In the genomic region with DNA sequence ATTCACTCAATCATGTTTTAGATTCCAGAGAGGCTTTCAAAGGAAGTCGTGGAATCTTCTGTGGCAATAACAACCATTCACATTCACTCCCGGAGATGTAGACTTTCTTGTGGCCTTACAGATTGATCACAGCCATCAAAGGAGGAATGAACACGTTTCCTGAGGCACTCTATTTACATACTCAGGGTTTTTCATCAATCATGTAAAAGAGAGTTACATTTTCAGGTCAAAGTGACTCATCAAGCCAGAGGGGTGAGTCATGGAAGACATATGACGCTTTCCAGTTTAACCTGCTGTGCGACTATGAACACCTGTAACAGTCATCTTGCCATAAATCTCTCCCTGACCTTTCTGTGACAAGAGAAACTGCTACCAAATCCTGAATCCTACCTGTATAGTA, we compare ENCODE assay signal across 8 cellular contexts. TPM values are rescaled to one million over a fixed set of nuclear protein-coding genes. Genes with fewer than 3 reads are reported as not detected.
A peak's percentile ranks its signal among the peaks of the same experiment; 100 is the strongest.
DNase-seq lines count a peak whose midpoint lies in the region; ATAC-seq lines count a peak whose summit lies in the region.

No MANE protein-coding gene starts in this region.

- H3K27me3 ChIP-seq in mesenchymal stem cell (ENCODE audit: control insufficient read depth in 1 of 2, insufficient read depth in 1 of 2, low read length in 2 of 2) = no peaks in the 10 kb centered on the region

- no peaks in the 10 kb centered on the region for H3K4me1 ChIP-seq in mesenchymal stem cell (ENCODE audit: control insufficient read depth, insufficient read depth, low read depth, low read length)

- H2BK120ac ChIP-seq in mesenchymal stem cell (ENCODE audit: low read depth, low read length) = no peak overlapping the region

- peak overlapping the region; percentile 52 for H3K27ac ChIP-seq in mesenchymal stem cell (ENCODE audit: low read length, poor library complexity, severe bottlenecking)

- H2BK12ac ChIP-seq in mesenchymal stem cell (ENCODE audit: low read length in 2 of 2) = no peak overlapping the region

- peak; percentile 81 for ATAC-seq in GM19395 (IDR thresholded peaks at IDR 0.05; ENCODE audit: unreplicated experiment)
- no peak for ATAC-seq in HG03025 (IDR thresholded peaks at IDR 0.05; ENCODE audit: low FRiP score, unreplicated experiment)

- no peak overlapping the region for H3K4me2 ChIP-seq in mesenchymal stem cell (ENCODE audit: low read length, poor library complexity, severe bottlenecking)

- H3K14ac ChIP-seq in mesenchymal stem cell (ENCODE audit: low read length in 2 of 2) = no peak overlapping the region

- no peaks in the 10 kb centered on the region for H3K79me1 ChIP-seq in mesenchymal stem cell (replicated peaks; ENCODE audit: low read length, poor library complexity, severe bottlenecking)

- H2BK5ac ChIP-seq in mesenchymal stem cell (ENCODE audit: low read depth, low read length, poor library complexity, severe bottlenecking) = no peak overlapping the region

- H3K23ac ChIP-seq in mesenchymal stem cell (ENCODE audit: low read length in 2 of 2) = no peak overlapping the region

- no peak overlapping the region for H2AK5ac ChIP-seq in mesenchymal stem cell (ENCODE audit: low read length, severe bottlenecking)

- whole genome bisulfite sequencing in mesenchymal stem cell = 2% methylated on average over 2 of the region's 5 CpGs

- H3K18ac ChIP-seq in mesenchymal stem cell (ENCODE audit: low read depth in 1 of 2, low read length in 2 of 2) = no peak overlapping the region

- H3K4me3 ChIP-seq in mesenchymal stem cell (ENCODE audit: insufficient read depth in 1 of 2, low read depth in 1 of 2, low read length in 2 of 2) = no peak overlapping the region

- no peaks in the 10 kb centered on the region for H3K9me3 ChIP-seq in mesenchymal stem cell (ENCODE audit: control insufficient read depth, low read length)

- no peak overlapping the region for H2AFZ ChIP-seq in mesenchymal stem cell (ENCODE audit: low read depth, low read length)

- H4K8ac ChIP-seq in mesenchymal stem cell (ENCODE audit: low read length) = no peak overlapping the region

- no peaks in the 10 kb centered on the region for H3K36me3 ChIP-seq in mesenchymal stem cell (ENCODE audit: control insufficient read depth in 1 of 2, insufficient read depth in 2 of 2, low read depth in 1 of 2, low read length in 2 of 2)

- in situ Hi-C loops in ACHN (cut with HindIII; ENCODE audit: low pct_ligation_motif_present, low pct_unique_long_range_greater_than_20kb, low sequenced_read_pairs) = no loop called here

- no peak overlapping the region for H2BK15ac ChIP-seq in mesenchymal stem cell (ENCODE audit: low read depth, poor library complexity, severe bottlenecking)

- H3K4ac ChIP-seq in mesenchymal stem cell (ENCODE audit: low read depth in 1 of 2, low read length in 2 of 2) = no peak overlapping the region

- H3K9ac ChIP-seq in mesenchymal stem cell (ENCODE audit: low read length) = no peak overlapping the region

- no peak overlapping the region for H4K91ac ChIP-seq in mesenchymal stem cell (ENCODE audit: low read length)

- peak; percentile 34 for DNase-seq in ACHN
- peak; percentile 86 for DNase-seq in HT1080 (ENCODE audit: low read depth)
- DNase-seq in activated T-cell treated with anti-CD3 and anti-CD28 coated beads, Interleukin-2, amount 50 U/mL, for 48 hours = peak; percentile 24 to 49
- DNase-seq in mesenchymal stem cell = peak; percentile 62
- DNase-seq in NCI-H82 treated with DMSO at 0.1 percent for 48 hours (lab: John Stamatoyannopoulos, UW; ENCODE audit: unreplicated experiment) = no peak
- no peak for DNase-seq in DMS 273 (lab: John Stamatoyannopoulos, UW; ENCODE audit: unreplicated experiment)

RNA-seq across cellular contexts. Expression of gene RAD23B, which starts 39.3 kb away (rescaled TPM):
- 96.8 and 138 TPM in 2 replicates for total RNA-seq in HT1080 (2014; rRNA removed; shearing (Covaris generic))
- 127 and 145 TPM in 2 replicates for polyA plus RNA-seq in HT1080 (2015; cell fraction: cytosol; rRNA removed)
- 77.1 and 82.2 TPM in 2 replicates for polyA plus RNA-seq in HT1080 (2015; cell fraction: nucleus; rRNA removed)
- polyA plus RNA-seq in mesenchymal stem cell (2013, experiment 1 of 2) = 125 TPM
- polyA plus RNA-seq in mesenchymal stem cell (2013, experiment 2 of 2) = 130 TPM

Comparison
In these comparisons a context has a peak if more than half of its experiments do, and no peak if none do; other contexts are left out.
1. DNase-seq: peak in ACHN (single experiment), HT1080 (single experiment), activated T-cell treated with anti-CD3 and anti-CD28 coated beads, Interleukin-2, amount 50 U/mL, for 48 hours (2 of 2) and mesenchymal stem cell (single experiment); none in NCI-H82 treated with DMSO at 0.1 percent for 48 hours (single experiment) and DMS 273 (single experiment).